In the genomic region with DNA sequence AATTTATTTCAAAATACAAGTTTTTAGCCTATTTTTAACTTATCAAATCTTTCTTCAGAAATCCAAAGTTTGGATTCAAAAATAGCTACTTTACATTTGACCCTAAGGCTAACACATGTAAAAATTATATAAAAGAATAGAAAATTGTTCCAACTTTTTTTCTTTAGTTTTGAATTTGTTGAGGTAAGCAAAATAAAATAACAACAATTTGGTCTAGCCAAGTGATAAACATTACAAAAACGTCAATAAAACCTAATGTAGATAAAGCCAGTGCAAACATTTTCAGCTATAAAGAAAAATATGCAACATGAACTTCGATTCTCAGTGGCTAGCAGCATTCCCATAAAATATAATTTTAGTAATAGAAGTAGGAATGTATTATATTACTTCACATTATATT, we compare ENCODE assay signal across 3 cellular contexts.
TF ChIP-seq lines count a peak whose summit lies in the region.

No MANE protein-coding gene starts in this region.

TF ChIP-seq in HepG2, 621 proteins besides CTCF, POLR2A, EP300 and RAD21:
- TF ChIP-seq, protein P1, sequence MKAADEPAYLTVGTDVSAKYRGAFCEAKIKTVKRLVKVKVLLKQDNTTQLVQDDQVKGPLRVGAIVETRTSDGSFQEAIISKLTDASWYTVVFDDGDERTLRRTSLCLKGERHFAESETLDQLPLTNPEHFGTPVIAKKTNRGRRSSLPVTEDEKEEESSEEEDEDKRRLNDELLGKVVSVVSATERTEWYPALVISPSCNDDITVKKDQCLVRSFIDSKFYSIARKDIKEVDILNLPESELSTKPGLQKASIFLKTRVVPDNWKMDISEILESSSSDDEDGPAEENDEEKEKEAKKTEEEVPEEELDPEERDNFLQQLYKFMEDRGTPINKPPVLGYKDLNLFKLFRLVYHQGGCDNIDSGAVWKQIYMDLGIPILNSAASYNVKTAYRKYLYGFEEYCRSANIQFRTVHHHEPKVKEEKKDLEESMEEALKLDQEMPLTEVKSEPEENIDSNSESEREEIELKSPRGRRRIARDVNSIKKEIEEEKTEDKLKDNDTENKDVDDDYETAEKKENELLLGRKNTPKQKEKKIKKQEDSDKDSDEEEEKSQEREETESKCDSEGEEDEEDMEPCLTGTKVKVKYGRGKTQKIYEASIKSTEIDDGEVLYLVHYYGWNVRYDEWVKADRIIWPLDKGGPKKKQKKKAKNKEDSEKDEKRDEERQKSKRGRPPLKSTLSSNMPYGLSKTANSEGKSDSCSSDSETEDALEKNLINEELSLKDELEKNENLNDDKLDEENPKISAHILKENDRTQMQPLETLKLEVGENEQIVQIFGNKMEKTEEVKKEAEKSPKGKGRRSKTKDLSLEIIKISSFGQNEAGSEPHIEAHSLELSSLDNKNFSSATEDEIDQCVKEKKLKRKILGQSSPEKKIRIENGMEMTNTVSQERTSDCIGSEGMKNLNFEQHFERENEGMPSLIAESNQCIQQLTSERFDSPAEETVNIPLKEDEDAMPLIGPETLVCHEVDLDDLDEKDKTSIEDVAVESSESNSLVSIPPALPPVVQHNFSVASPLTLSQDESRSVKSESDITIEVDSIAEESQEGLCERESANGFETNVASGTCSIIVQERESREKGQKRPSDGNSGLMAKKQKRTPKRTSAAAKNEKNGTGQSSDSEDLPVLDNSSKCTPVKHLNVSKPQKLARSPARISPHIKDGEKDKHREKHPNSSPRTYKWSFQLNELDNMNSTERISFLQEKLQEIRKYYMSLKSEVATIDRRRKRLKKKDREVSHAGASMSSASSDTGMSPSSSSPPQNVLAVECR (CRISPR knock-in tag; IDR thresholded peaks at IDR 0.05; ENCODE audit: borderline replicate concordance): no peak
- TF ChIP-seq KAT7 (CRISPR knock-in tag; IDR thresholded peaks at IDR 0.05; ENCODE audit: borderline replicate concordance) (no peak), ZNF879 (CRISPR knock-in tag; IDR thresholded peaks at IDR 0.05) (no peak), RXRA (CRISPR knock-in tag; IDR thresholded peaks at IDR 0.05) (no peak), MAFF (IDR thresholded peaks at IDR 0.05; ENCODE audit: low read depth, low read length) (peak; percentile 46; the same call in 1 of the 2 replicates), MAFK (conservative IDR thresholded peaks at IDR 0.05 in 1 of 2, IDR thresholded peaks at IDR 0.05 in 1 of 2; ENCODE audit: low read length in 2 of 2) (peak in 1 of 2 experiments; percentile 78; a peak in 2 of 4 replicates)

TF ChIP-seq in IMR-90, 13 proteins besides CTCF, POLR2A, EP300 and RAD21:
- no peak for TF ChIP-seq SMC3 (IDR thresholded peaks at IDR 0.05; ENCODE audit: low read depth, low read length)
- TF ChIP-seq MAFK (IDR thresholded peaks at IDR 0.05; ENCODE audit: low read depth, low read length): peak; percentile 74
- TF ChIP-seq RCOR1 (IDR thresholded peaks at IDR 0.05; ENCODE audit: insufficient replicate concordance, low read length): no peak
- no peak for TF ChIP-seq RFX5 (IDR thresholded peaks at IDR 0.05; ENCODE audit: low read depth, low read length)
- TF ChIP-seq CEBPB (IDR thresholded peaks at IDR 0.05; ENCODE audit: low read depth, low read length): no peak
- TF ChIP-seq USF2 (IDR thresholded peaks at IDR 0.05; ENCODE audit: low read depth, low read length): no peak

TF ChIP-seq in K562, 482 proteins besides CTCF, POLR2A, EP300 and RAD21:
- TF ChIP-seq C11orf30 (IDR thresholded peaks at IDR 0.05; ENCODE audit: low read depth) (peak; percentile 9; the same call in 1 of the 2 replicates), KLF1 (tag; IDR thresholded peaks at IDR 0.05) (no peak), BCOR (IDR thresholded peaks at IDR 0.05) (no peak), ZNF316 (IDR thresholded peaks at IDR 0.05) (peak; percentile 48; the same call in 1 of the 2 replicates), HLTF (IDR thresholded peaks at IDR 0.05) (no peak)
TF ChIP-seq in K562: peak in this region for 2.
